In genomic region chr6:136989591-136990578, GRCh38 we compare ENCODE assay signal across 8 cellular contexts. TPM values are rescaled to one million over a fixed set of nuclear protein-coding genes. Genes with fewer than 3 reads are reported as not detected.
DNase-seq lines count a peak whose midpoint lies in the region; ATAC-seq lines count a peak whose summit lies in the region.

No MANE protein-coding gene starts in this region.

- H3K4me3 ChIP-seq in duodenal mucosa (ENCODE audit: low read depth in 1 of 2, low read length in 2 of 2): peak overlapping the region; percentile 68 to 69
- peak overlapping the region; percentile 55 to 70 for H3K4me3 ChIP-seq in mucosa of rectum (ENCODE audit: low read length in 2 of 2)
- peak overlapping the region in 1 of 2 donors; percentile 2 for H3K4me3 ChIP-seq in aorta (ENCODE audit: low read length in 2 of 2)

- H3K27ac ChIP-seq in duodenal mucosa (ENCODE audit: low read depth, low read length): no peak overlapping the region
- no peak overlapping the region for H3K27ac ChIP-seq in mucosa of rectum (ENCODE audit: low read depth in 2 of 2, low read length in 2 of 2)
- no peak overlapping the region for H3K27ac ChIP-seq in aorta (ENCODE audit: low read depth in 1 of 2, low read length in 2 of 2)

- H3K4me1 Mint-ChIP-seq in activated naive CD8-positive, alpha-beta T cell treated with anti-CD3 and anti-CD28 coated beads, Interleukin-2, amount 50 U/mL, for 24 hours: peaks cover 10% of the 10 kb centered on the region
- H3K4me1 Mint-ChIP-seq in activated naive CD8-positive, alpha-beta T cell treated with anti-CD3 and anti-CD28 coated beads for 36 hours: no peaks in the 10 kb centered on the region

- H3K27me3 ChIP-seq in duodenal mucosa (ENCODE audit: control insufficient read depth in 1 of 2, insufficient read depth in 2 of 2, low read length in 2 of 2) (peaks cover 11 to 19% of the 10 kb centered on the region in 2 donors), mucosa of rectum (ENCODE audit: control insufficient read depth in 2 of 2, insufficient read depth in 2 of 2, low read length in 2 of 2) (peaks cover 4 to 20% of the 10 kb centered on the region in 2 donors), aorta (ENCODE audit: control insufficient read depth in 1 of 2, insufficient read depth in 2 of 2, low read length in 1 of 2) (peaks cover 0 to 1% of the 10 kb centered on the region in 2 donors)

- peaks cover 66% of the 10 kb centered on the region for H3K27me3 Mint-ChIP-seq in activated naive CD8-positive, alpha-beta T cell treated with anti-CD3 and anti-CD28 coated beads, Interleukin-2, amount 50 U/mL, for 24 hours
- H3K27me3 Mint-ChIP-seq in activated naive CD8-positive, alpha-beta T cell treated with anti-CD3 and anti-CD28 coated beads for 36 hours: peaks cover 68% of the 10 kb centered on the region

- peak; percentile 24 for ATAC-seq in activated naive CD8-positive, alpha-beta T cell treated with anti-CD3 and anti-CD28 coated beads, Interleukin-2, amount 50 U/mL, for 24 hours
- peak; percentile 69 for ATAC-seq in aorta (ENCODE audit: low FRiP score)
- ATAC-seq in GM19023 (IDR thresholded peaks at IDR 0.05; ENCODE audit: unreplicated experiment): no peak

- H3K4me1 ChIP-seq in duodenal mucosa (ENCODE audit: control insufficient read depth in 1 of 2, insufficient read depth in 2 of 2, low read length in 2 of 2): peaks cover 8 to 11% of the 10 kb centered on the region in 2 donors
- peaks cover 2 to 5% of the 10 kb centered on the region in 2 donors for H3K4me1 ChIP-seq in mucosa of rectum (ENCODE audit: control insufficient read depth in 2 of 2, insufficient read depth in 2 of 2, low read length in 2 of 2)
- no peaks in the 10 kb centered on the region for H3K4me1 ChIP-seq in aorta (ENCODE audit: control insufficient read depth in 1 of 2, insufficient read depth in 2 of 2, low read length in 2 of 2)

- no peaks in the 10 kb centered on the region for H3K36me3 Mint-ChIP-seq in activated naive CD8-positive, alpha-beta T cell treated with anti-CD3 and anti-CD28 coated beads, Interleukin-2, amount 50 U/mL, for 24 hours (ENCODE audit: low read depth)
- H3K36me3 Mint-ChIP-seq in activated naive CD8-positive, alpha-beta T cell treated with anti-CD3 and anti-CD28 coated beads for 36 hours: no peaks in the 10 kb centered on the region

- DNase-seq in activated naive CD8-positive, alpha-beta T cell treated with anti-CD3 and anti-CD28 coated beads, Interleukin-2, amount 50 U/mL, for 24 hours: no peak
- DNase-seq in activated naive CD8-positive, alpha-beta T cell treated with anti-CD3 and anti-CD28 coated beads for 36 hours: no peak
- no peak for DNase-seq in aorta
- DNase-seq in NCI-H1048 (lab: John Stamatoyannopoulos, UW): no peak
- no peak for DNase-seq in activated CD4-positive, alpha-beta T cell treated with anti-CD3 and anti-CD28 coated beads, Interleukin-2, amount 50 U/mL, for 48 hours

- H3K9me3 ChIP-seq in duodenal mucosa (ENCODE audit: control insufficient read depth in 1 of 2, low read length in 2 of 2) (no peaks in the 10 kb centered on the region), mucosa of rectum (ENCODE audit: control insufficient read depth in 2 of 2, low read length in 2 of 2) (no peaks in the 10 kb centered on the region), aorta (ENCODE audit: control insufficient read depth, low read length) (no peaks in the 10 kb centered on the region)

- no peak overlapping the region for H3K4me3 Mint-ChIP-seq in activated naive CD8-positive, alpha-beta T cell treated with anti-CD3 and anti-CD28 coated beads, Interleukin-2, amount 50 U/mL, for 24 hours
- H3K4me3 Mint-ChIP-seq in activated naive CD8-positive, alpha-beta T cell treated with anti-CD3 and anti-CD28 coated beads for 36 hours: no peak overlapping the region

- no peaks in the 10 kb centered on the region for H3K9me3 Mint-ChIP-seq in activated naive CD8-positive, alpha-beta T cell treated with anti-CD3 and anti-CD28 coated beads, Interleukin-2, amount 50 U/mL, for 24 hours
- H3K9me3 Mint-ChIP-seq in activated naive CD8-positive, alpha-beta T cell treated with anti-CD3 and anti-CD28 coated beads for 36 hours: no peaks in the 10 kb centered on the region

- H3K36me3 ChIP-seq in duodenal mucosa (ENCODE audit: control insufficient read depth in 1 of 2, insufficient read depth in 2 of 2, low read length in 2 of 2): no peaks in the 10 kb centered on the region
- no peaks in the 10 kb centered on the region for H3K36me3 ChIP-seq in mucosa of rectum (ENCODE audit: control insufficient read depth in 2 of 2, insufficient read depth in 2 of 2, low read length in 2 of 2)
- no peaks in the 10 kb centered on the region for H3K36me3 ChIP-seq in aorta (ENCODE audit: control insufficient read depth in 1 of 2, insufficient read depth in 2 of 2, low read length in 1 of 2)

- peak overlapping the region in 1 of 2 donors; percentile 27 for H3K9ac ChIP-seq in duodenal mucosa (ENCODE audit: low read depth in 1 of 2, low read length in 2 of 2)
- no peak overlapping the region for H3K9ac ChIP-seq in mucosa of rectum (ENCODE audit: low read depth in 1 of 2, low read length in 2 of 2)

- no peak overlapping the region for H3K27ac Mint-ChIP-seq in activated naive CD8-positive, alpha-beta T cell treated with anti-CD3 and anti-CD28 coated beads, Interleukin-2, amount 50 U/mL, for 24 hours
- no peak overlapping the region for H3K27ac Mint-ChIP-seq in activated naive CD8-positive, alpha-beta T cell treated with anti-CD3 and anti-CD28 coated beads for 36 hours

- 2 to 3% methylated on average over 44 of the region's 44 CpGs for WGBS in aorta, 2 donors

- intact Hi-C loops in aorta (cut with DNase I): no loop called here

RNA-seq across cellular contexts. Expression of gene IL20RA, which starts 54.9 kb away (rescaled TPM):
- not detected for total RNA-seq in activated naive CD8-positive, alpha-beta T cell treated with anti-CD3 and anti-CD28 coated beads for 36 hours
- under 1 TPM in 1 of 2 donors, not detected in 1; 0.39 TPM for total RNA-seq in aorta
- not detected for polyA plus RNA-seq in aorta
